In the genomic region with DNA sequence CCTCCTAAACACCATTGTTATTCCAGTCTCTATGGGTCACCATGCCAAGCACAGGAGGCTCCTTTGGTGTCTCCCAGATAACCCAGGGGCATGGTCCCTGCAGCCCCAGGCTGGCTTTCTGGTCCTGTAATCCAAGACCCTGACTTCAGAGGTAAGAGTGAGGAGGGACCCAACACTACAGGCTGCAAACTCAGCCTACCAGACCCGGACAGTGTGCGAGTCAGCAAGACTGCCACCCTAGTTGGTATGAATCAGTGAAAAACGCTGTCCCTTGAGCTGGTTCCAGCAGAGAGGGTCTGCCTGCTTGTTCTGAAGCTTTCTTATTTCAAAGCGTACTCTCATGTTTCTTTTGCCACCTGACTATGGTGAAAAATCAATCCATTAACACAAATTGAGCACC, we compare ENCODE assay signal across 1 cellular context.
TF ChIP-seq lines count a peak whose summit lies in the region.

No MANE protein-coding gene starts in this region.

TF ChIP-seq in WTC11, 78 proteins besides CTCF, POLR2A, EP300 and RAD21 (continued from another document):
- TF ChIP-seq, protein P1, sequence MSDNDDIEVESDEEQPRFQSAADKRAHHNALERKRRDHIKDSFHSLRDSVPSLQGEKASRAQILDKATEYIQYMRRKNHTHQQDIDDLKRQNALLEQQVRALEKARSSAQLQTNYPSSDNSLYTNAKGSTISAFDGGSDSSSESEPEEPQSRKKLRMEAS (CRISPR knock-in tag; IDR thresholded peaks at IDR 0.05), result no peak
- TF ChIP-seq RORB (CRISPR knock-in tag; IDR thresholded peaks at IDR 0.05) (no peak), SMAD3 (CRISPR knock-in tag; IDR thresholded peaks at IDR 0.05; ENCODE audit: borderline replicate concordance) (no peak), GTF2I (CRISPR knock-in tag; conservative IDR thresholded peaks at IDR 0.05) (no peak), ATF1 (CRISPR knock-in tag; IDR thresholded peaks at IDR 0.05) (no peak), SOX15 (CRISPR knock-in tag; IDR thresholded peaks at IDR 0.05) (no peak), GRHL2 (CRISPR knock-in tag; IDR thresholded peaks at IDR 0.05; ENCODE audit: insufficient replicate concordance, severe bottlenecking) (no peak), ZNF232 (CRISPR knock-in tag; IDR thresholded peaks at IDR 0.05) (no peak), ZNF416 (CRISPR knock-in tag; IDR thresholded peaks at IDR 0.05) (no peak), CREM (CRISPR knock-in tag; IDR thresholded peaks at IDR 0.05) (no peak), ZNF263 (CRISPR knock-in tag; IDR thresholded peaks at IDR 0.05; ENCODE audit: low read depth) (no peak), GABPB1 (CRISPR knock-in tag; IDR thresholded peaks at IDR 0.05) (no peak)
- TF ChIP-seq, protein P2, sequence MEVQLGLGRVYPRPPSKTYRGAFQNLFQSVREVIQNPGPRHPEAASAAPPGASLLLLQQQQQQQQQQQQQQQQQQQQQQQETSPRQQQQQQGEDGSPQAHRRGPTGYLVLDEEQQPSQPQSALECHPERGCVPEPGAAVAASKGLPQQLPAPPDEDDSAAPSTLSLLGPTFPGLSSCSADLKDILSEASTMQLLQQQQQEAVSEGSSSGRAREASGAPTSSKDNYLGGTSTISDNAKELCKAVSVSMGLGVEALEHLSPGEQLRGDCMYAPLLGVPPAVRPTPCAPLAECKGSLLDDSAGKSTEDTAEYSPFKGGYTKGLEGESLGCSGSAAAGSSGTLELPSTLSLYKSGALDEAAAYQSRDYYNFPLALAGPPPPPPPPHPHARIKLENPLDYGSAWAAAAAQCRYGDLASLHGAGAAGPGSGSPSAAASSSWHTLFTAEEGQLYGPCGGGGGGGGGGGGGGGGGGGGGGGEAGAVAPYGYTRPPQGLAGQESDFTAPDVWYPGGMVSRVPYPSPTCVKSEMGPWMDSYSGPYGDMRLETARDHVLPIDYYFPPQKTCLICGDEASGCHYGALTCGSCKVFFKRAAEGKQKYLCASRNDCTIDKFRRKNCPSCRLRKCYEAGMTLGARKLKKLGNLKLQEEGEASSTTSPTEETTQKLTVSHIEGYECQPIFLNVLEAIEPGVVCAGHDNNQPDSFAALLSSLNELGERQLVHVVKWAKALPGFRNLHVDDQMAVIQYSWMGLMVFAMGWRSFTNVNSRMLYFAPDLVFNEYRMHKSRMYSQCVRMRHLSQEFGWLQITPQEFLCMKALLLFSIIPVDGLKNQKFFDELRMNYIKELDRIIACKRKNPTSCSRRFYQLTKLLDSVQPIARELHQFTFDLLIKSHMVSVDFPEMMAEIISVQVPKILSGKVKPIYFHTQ (CRISPR knock-in tag; IDR thresholded peaks at IDR 0.05), result no peak
- TF ChIP-seq, protein P3, sequence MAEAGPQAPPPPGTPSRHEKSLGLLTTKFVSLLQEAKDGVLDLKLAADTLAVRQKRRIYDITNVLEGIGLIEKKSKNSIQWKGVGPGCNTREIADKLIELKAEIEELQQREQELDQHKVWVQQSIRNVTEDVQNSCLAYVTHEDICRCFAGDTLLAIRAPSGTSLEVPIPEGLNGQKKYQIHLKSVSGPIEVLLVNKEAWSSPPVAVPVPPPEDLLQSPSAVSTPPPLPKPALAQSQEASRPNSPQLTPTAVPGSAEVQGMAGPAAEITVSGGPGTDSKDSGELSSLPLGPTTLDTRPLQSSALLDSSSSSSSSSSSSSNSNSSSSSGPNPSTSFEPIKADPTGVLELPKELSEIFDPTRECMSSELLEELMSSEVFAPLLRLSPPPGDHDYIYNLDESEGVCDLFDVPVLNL (CRISPR knock-in tag; IDR thresholded peaks at IDR 0.05; ENCODE audit: borderline replicate concordance, low read depth), result no peak
- TF ChIP-seq, protein P4, sequence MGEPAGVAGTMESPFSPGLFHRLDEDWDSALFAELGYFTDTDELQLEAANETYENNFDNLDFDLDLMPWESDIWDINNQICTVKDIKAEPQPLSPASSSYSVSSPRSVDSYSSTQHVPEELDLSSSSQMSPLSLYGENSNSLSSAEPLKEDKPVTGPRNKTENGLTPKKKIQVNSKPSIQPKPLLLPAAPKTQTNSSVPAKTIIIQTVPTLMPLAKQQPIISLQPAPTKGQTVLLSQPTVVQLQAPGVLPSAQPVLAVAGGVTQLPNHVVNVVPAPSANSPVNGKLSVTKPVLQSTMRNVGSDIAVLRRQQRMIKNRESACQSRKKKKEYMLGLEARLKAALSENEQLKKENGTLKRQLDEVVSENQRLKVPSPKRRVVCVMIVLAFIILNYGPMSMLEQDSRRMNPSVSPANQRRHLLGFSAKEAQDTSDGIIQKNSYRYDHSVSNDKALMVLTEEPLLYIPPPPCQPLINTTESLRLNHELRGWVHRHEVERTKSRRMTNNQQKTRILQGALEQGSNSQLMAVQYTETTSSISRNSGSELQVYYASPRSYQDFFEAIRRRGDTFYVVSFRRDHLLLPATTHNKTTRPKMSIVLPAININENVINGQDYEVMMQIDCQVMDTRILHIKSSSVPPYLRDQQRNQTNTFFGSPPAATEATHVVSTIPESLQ (CRISPR knock-in tag; IDR thresholded peaks at IDR 0.05), result no peak
